Comparison of ENCODE assay signal across 8 cellular contexts in the genomic region with DNA sequence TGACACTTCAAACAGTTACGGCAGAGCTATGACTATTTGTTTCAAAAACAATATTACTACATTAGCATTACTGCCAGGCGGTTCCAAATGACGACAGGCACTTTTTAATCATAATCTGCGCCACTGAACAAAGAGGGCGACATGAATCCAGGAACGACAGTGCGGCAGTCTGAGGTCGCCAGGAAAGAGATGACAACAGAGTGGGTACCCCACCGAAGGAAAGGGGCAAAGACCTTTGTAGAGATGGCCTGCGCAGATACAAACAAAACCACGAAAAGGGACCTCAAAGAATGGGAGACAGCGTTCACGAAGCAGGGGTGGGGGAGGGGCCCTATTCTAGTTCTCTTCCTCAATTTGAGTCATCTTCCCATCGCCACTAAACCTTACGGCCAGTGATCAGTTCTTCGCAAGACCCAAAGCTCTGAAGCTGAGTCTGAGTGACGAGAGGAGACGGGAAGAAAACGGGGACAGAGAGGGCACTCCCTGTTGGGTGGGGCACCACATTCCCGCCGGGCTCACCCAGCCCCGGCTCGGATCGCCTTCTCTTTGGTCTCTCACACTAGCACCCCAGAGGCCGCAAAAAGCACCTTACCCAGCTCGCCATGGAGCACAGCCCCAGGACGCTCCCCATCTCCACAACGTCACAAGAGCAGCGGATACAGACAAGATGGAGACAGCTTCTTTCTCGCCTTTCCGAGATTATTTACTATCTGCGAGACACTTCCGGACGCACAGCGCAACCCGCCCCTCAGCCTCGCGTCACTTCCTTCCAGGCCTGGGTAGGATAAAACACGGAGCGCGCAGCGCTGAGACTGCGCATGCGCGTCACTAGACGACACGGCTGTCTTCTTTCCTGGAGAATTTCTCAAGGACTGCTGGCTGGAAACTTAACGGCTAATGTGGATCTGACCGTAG. TPM values are rescaled to one million over a fixed set of nuclear protein-coding genes. Genes with fewer than 3 reads are reported as not detected.
DNase-seq lines count a peak whose midpoint lies in the region; ATAC-seq and TF ChIP-seq lines count a peak whose summit lies in the region.

Gene SERINC1, minus strand, starts transcription at position 701 of the 915 bp plus-strand sequence. Its CDS starts 70 bp downstream, at position 631.

- DNase-seq in NCI-H1436 (lab: John Stamatoyannopoulos, UW) (peak; percentile 93), T follicular helper cell (ENCODE audit: low read depth) (peak; percentile 91), adipocyte (ENCODE audit: low read depth) (peak; percentile 99), cardiac muscle cell (ENCODE audit: low read depth in 1 of 2, low spot score in 1 of 2) (peak; percentile 95 to 97), tibial nerve (ENCODE audit: low spot score in 2 of 2) (peak; percentile 88 to 90)

- peaks cover 3% of the 10 kb centered on the region for H3K36me3 ChIP-seq in adipocyte (ENCODE audit: control insufficient read depth, insufficient read depth, low read length, severe bottlenecking)
- no peaks in the 10 kb centered on the region for H3K36me3 ChIP-seq in cardiac muscle cell
- no peaks in the 10 kb centered on the region for H3K36me3 ChIP-seq in parathyroid adenoma (ENCODE audit: control insufficient read depth, insufficient read depth, low read length)
- H3K36me3 ChIP-seq in tibial nerve: peaks cover 0 to 8% (median 0%) of the 10 kb centered on the region in 3 donors

- TF ChIP-seq CTCF in GM12875 (IDR thresholded peaks at IDR 0.05; ENCODE audit: borderline replicate concordance, insufficient read depth, low read depth, low read length) (no peak), cardiac muscle cell (IDR thresholded peaks at IDR 0.05; ENCODE audit: low read depth, low read length) (no peak), parathyroid adenoma (IDR thresholded peaks at IDR 0.05) (no peak), tibial nerve (IDR thresholded peaks at IDR 0.05) (peak in 1 of 5 experiments; percentile 19)

- H3K4me2 ChIP-seq in parathyroid adenoma (ENCODE audit: low read length): peak within 1 kb of the TSS; percentile 81

- ATAC-seq in HG02798 (IDR thresholded peaks at IDR 0.05; ENCODE audit: poor library complexity, unreplicated experiment): peak; percentile 99

- H3K4me3 ChIP-seq in GM12875 (ENCODE audit: low read depth, low read length) (peak within 1 kb of the TSS; percentile 70), adipocyte (ENCODE audit: low read length) (peak within 1 kb of the TSS; percentile 98), cardiac muscle cell (peak within 1 kb of the TSS; percentile 75), parathyroid adenoma (ENCODE audit: low read depth, low read length) (peak within 1 kb of the TSS; percentile 90), tibial nerve (peak within 1 kb of the TSS; percentile 59 to 91 (median 82))

- 0% methylated on average over 49 of the region's 49 CpGs for WGBS in tibial nerve, 2 donors

- H3K9ac ChIP-seq in adipocyte (ENCODE audit: low read length) (peak within 1 kb of the TSS; percentile 98), parathyroid adenoma (peak within 1 kb of the TSS; percentile 98)

- H3K27ac ChIP-seq in cardiac muscle cell (peak within 1 kb of the TSS; percentile 85), parathyroid adenoma (peak within 1 kb of the TSS; percentile 98), tibial nerve (peak within 1 kb of the TSS; percentile 96 to 98 (median 97))

- TF ChIP-seq POLR2A in tibial nerve (IDR thresholded peaks at IDR 0.05): peak; percentile 95 to 97

- H3K27me3 ChIP-seq in adipocyte (replicated peaks; ENCODE audit: control insufficient read depth, insufficient read depth, low read length): no peaks in the 10 kb centered on the region
- H3K27me3 ChIP-seq in cardiac muscle cell: no peaks in the 10 kb centered on the region
- no peaks in the 10 kb centered on the region for H3K27me3 ChIP-seq in parathyroid adenoma (ENCODE audit: control insufficient read depth, insufficient read depth, low read length)
- no peaks in the 10 kb centered on the region for H3K27me3 ChIP-seq in tibial nerve

- H2AFZ ChIP-seq in parathyroid adenoma: peak within 1 kb of the TSS; percentile 94

- peaks cover 45% of the 10 kb centered on the region for H3K79me2 ChIP-seq in parathyroid adenoma

- peaks cover 19% of the 10 kb centered on the region for H3K4me1 ChIP-seq in adipocyte (ENCODE audit: control insufficient read depth, insufficient read depth, low read length)
- peaks cover 12% of the 10 kb centered on the region for H3K4me1 ChIP-seq in cardiac muscle cell (ENCODE audit: low read depth)
- no peaks in the 10 kb centered on the region for H3K4me1 ChIP-seq in parathyroid adenoma
- peaks cover 0 to 48% (median 16%) of the 10 kb centered on the region in 4 donors for H3K4me1 ChIP-seq in tibial nerve

- H3K9me3 ChIP-seq in adipocyte (ENCODE audit: control insufficient read depth, low read length) (no peaks in the 10 kb centered on the region), cardiac muscle cell (ENCODE audit: low read depth) (no peaks in the 10 kb centered on the region), parathyroid adenoma (ENCODE audit: control insufficient read depth, low read length) (no peaks in the 10 kb centered on the region), tibial nerve (no peaks in the 10 kb centered on the region)

- TF ChIP-seq EP300 in tibial nerve (IDR thresholded peaks at IDR 0.05): peak; percentile 80 to 99

RNA-seq across cellular contexts. Expression of gene SERINC1, which starts in this region (rescaled TPM):
- total RNA-seq in cardiac muscle cell (89.2 and 91.5 TPM in 2 replicates), tibial nerve (100 to 1,000 TPM; 167 to 275 (median 248) TPM)
- 140 and 158 TPM in 2 replicates for polyA plus RNA-seq in cardiac muscle cell

Comparison
In these comparisons a context has a peak if more than half of its experiments do, and no peak if none do; other contexts are left out.
1. Peak in every context shown above with its lines: DNase-seq, ATAC-seq, H3K4me3 ChIP-seq and H3K27ac ChIP-seq.